ENCODE assay signal across 2 cellular contexts in genomic region chr3:100425321-100425720, GRCh38.
TF ChIP-seq lines count a peak whose summit lies in the region.

No MANE protein-coding gene starts in this region.

TF ChIP-seq in GM23338, 12 proteins besides CTCF, POLR2A, EP300 and RAD21:
- TF ChIP-seq NANOG (IDR thresholded peaks at IDR 0.05; ENCODE audit: borderline replicate concordance) = no peak
- TF ChIP-seq JUNB (IDR thresholded peaks at IDR 0.05; ENCODE audit: unreplicated experiment) = no peak
- no peak for TF ChIP-seq POLR2AphosphoS5 (IDR thresholded peaks at IDR 0.05; ENCODE audit: low read depth)

TF ChIP-seq in H1, 55 proteins besides CTCF, POLR2A, EP300 and RAD21:
- TF ChIP-seq, protein P1, sequence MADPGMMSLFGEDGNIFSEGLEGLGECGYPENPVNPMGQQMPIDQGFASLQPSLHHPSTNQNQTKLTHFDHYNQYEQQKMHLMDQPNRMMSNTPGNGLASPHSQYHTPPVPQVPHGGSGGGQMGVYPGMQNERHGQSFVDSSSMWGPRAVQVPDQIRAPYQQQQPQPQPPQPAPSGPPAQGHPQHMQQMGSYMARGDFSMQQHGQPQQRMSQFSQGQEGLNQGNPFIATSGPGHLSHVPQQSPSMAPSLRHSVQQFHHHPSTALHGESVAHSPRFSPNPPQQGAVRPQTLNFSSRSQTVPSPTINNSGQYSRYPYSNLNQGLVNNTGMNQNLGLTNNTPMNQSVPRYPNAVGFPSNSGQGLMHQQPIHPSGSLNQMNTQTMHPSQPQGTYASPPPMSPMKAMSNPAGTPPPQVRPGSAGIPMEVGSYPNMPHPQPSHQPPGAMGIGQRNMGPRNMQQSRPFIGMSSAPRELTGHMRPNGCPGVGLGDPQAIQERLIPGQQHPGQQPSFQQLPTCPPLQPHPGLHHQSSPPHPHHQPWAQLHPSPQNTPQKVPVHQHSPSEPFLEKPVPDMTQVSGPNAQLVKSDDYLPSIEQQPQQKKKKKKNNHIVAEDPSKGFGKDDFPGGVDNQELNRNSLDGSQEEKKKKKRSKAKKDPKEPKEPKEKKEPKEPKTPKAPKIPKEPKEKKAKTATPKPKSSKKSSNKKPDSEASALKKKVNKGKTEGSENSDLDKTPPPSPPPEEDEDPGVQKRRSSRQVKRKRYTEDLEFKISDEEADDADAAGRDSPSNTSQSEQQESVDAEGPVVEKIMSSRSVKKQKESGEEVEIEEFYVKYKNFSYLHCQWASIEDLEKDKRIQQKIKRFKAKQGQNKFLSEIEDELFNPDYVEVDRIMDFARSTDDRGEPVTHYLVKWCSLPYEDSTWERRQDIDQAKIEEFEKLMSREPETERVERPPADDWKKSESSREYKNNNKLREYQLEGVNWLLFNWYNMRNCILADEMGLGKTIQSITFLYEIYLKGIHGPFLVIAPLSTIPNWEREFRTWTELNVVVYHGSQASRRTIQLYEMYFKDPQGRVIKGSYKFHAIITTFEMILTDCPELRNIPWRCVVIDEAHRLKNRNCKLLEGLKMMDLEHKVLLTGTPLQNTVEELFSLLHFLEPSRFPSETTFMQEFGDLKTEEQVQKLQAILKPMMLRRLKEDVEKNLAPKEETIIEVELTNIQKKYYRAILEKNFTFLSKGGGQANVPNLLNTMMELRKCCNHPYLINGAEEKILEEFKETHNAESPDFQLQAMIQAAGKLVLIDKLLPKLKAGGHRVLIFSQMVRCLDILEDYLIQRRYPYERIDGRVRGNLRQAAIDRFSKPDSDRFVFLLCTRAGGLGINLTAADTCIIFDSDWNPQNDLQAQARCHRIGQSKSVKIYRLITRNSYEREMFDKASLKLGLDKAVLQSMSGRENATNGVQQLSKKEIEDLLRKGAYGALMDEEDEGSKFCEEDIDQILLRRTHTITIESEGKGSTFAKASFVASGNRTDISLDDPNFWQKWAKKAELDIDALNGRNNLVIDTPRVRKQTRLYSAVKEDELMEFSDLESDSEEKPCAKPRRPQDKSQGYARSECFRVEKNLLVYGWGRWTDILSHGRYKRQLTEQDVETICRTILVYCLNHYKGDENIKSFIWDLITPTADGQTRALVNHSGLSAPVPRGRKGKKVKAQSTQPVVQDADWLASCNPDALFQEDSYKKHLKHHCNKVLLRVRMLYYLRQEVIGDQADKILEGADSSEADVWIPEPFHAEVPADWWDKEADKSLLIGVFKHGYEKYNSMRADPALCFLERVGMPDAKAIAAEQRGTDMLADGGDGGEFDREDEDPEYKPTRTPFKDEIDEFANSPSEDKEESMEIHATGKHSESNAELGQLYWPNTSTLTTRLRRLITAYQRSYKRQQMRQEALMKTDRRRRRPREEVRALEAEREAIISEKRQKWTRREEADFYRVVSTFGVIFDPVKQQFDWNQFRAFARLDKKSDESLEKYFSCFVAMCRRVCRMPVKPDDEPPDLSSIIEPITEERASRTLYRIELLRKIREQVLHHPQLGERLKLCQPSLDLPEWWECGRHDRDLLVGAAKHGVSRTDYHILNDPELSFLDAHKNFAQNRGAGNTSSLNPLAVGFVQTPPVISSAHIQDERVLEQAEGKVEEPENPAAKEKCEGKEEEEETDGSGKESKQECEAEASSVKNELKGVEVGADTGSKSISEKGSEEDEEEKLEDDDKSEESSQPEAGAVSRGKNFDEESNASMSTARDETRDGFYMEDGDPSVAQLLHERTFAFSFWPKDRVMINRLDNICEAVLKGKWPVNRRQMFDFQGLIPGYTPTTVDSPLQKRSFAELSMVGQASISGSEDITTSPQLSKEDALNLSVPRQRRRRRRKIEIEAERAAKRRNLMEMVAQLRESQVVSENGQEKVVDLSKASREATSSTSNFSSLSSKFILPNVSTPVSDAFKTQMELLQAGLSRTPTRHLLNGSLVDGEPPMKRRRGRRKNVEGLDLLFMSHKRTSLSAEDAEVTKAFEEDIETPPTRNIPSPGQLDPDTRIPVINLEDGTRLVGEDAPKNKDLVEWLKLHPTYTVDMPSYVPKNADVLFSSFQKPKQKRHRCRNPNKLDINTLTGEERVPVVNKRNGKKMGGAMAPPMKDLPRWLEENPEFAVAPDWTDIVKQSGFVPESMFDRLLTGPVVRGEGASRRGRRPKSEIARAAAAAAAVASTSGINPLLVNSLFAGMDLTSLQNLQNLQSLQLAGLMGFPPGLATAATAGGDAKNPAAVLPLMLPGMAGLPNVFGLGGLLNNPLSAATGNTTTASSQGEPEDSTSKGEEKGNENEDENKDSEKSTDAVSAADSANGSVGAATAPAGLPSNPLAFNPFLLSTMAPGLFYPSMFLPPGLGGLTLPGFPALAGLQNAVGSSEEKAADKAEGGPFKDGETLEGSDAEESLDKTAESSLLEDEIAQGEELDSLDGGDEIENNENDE (IDR thresholded peaks at IDR 0.05; ENCODE audit: insufficient replicate concordance, low read length) = no peak
- TF ChIP-seq CEBPB (IDR thresholded peaks at IDR 0.05; ENCODE audit: low read depth, low read length) = peak; percentile 30; the same call in 1 of the 2 replicates
TF ChIP-seq in H1: peak in this region for 1.
